8 cellular contexts compared by ENCODE assay signal in genomic region chr15:88465633-88466219, GRCh38. TPM values are rescaled to one million over a fixed set of nuclear protein-coding genes. Genes with fewer than 3 reads are reported as not detected.
DNase-seq lines count a peak whose midpoint lies in the region; ATAC-seq, FAIRE-seq and TF ChIP-seq lines count a peak whose summit lies in the region.

No MANE protein-coding gene starts in this region.

- CTCF ChIA-PET in AG04449 (lab: Yijun Ruan, JAX): interaction anchor here (1.2 to 3.3 kb wide), 2 partner anchors 11 to 190 kb away, joined by 3 to 29 read pairs; no protein-coding TSS in a partner anchor
- CTCF ChIA-PET in activated CD8-positive, alpha-beta T cell treated with anti-CD3 and anti-CD28 coated beads for 36 hours (lab: Charles Lee): interaction anchor here (1.3 to 3.5 kb wide), 3 partner anchors 10 to 439 kb away, joined by 3 to 17 read pairs (median 9); no protein-coding TSS in a partner anchor

- peak overlapping the region; percentile 92 for H3K4me3 Mint-ChIP-seq in HFFc6
- peak overlapping the region; percentile 90 for H3K4me3 Mint-ChIP-seq in activated CD8-positive, alpha-beta T cell treated with anti-CD3 and anti-CD28 coated beads for 36 hours

- H3K36me3 Mint-ChIP-seq in HFFc6 (ENCODE audit: low read depth): peaks cover 19% of the 10 kb centered on the region
- peaks cover 24% of the 10 kb centered on the region for H3K36me3 Mint-ChIP-seq in activated CD8-positive, alpha-beta T cell treated with anti-CD3 and anti-CD28 coated beads for 36 hours (ENCODE audit: low read depth)

- POLR2A ChIA-PET in AG04449 (lab: Yijun Ruan, JAX): interaction anchor here (0.6 kb wide), 1 partner anchor 219 kb away, joined by 3 read pairs; no protein-coding TSS in a partner anchor
- POLR2A ChIA-PET in activated CD8-positive, alpha-beta T cell treated with anti-CD3 and anti-CD28 coated beads for 36 hours (lab: Charles Lee): interaction anchor here (1.0 to 2.2 kb wide), 5 partner anchors 10 to 55 kb away, joined by 3 to 12 read pairs (median 3); no protein-coding TSS in a partner anchor

- H3K9me3 Mint-ChIP-seq in HFFc6: no peaks in the 10 kb centered on the region
- H3K9me3 Mint-ChIP-seq in activated CD8-positive, alpha-beta T cell treated with anti-CD3 and anti-CD28 coated beads for 36 hours: no peaks in the 10 kb centered on the region

- H3K27me3 Mint-ChIP-seq in HFFc6 (ENCODE audit: insufficient read depth): no peaks in the 10 kb centered on the region; the same call in 1 of the 2 replicates
- no peaks in the 10 kb centered on the region for H3K27me3 Mint-ChIP-seq in activated CD8-positive, alpha-beta T cell treated with anti-CD3 and anti-CD28 coated beads for 36 hours

- intact Hi-C loops in activated CD8-positive, alpha-beta T cell treated with anti-CD3 and anti-CD28 coated beads for 36 hours (cut with micrococcal nuclease): loop anchor here (5.0 kb wide), 1 partner anchor 157 kb away; the partner anchor contains the start of gene AEN

- dilution Hi-C loops in keratinocyte (cut with MboI; ENCODE audit: extremely low pct_ligation_motif_present, low sequenced_read_pairs): no loop called here

- FAIRE-seq in keratinocyte (lab: Jason Lieb, UNC): no peak

- H3K4me1 Mint-ChIP-seq in HFFc6 (ENCODE audit: low read depth): peaks cover 47% of the 10 kb centered on the region
- peaks cover 28% of the 10 kb centered on the region for H3K4me1 Mint-ChIP-seq in activated CD8-positive, alpha-beta T cell treated with anti-CD3 and anti-CD28 coated beads for 36 hours (ENCODE audit: low read depth)

- peaks cover 40% of the 10 kb centered on the region for H3K79me2 ChIP-seq in keratinocyte (ENCODE audit: control insufficient read depth, insufficient read depth, low read length)

- peaks cover 10 to 18% of the 10 kb centered on the region in 2 experiments for H3K36me3 ChIP-seq in keratinocyte (ENCODE audit: control insufficient read depth in 2 of 2, extremely low read depth in 1 of 2, insufficient read depth in 2 of 2, low read length in 2 of 2)

- peak overlapping the region; percentile 98 for H3K27ac ChIP-seq in keratinocyte (ENCODE audit: control insufficient read depth, insufficient read depth, low read length)

- TF ChIP-seq CTCF in AG04449 (IDR thresholded peaks at IDR 0.05; ENCODE audit: insufficient read depth, low read length, missing control alignments) (no peak), HFFc6 (IDR thresholded peaks at IDR 0.05) (no peak), keratinocyte (optimal IDR thresholded peaks at IDR 0.05 in 1 of 3, IDR thresholded peaks at IDR 0.05 in 1 of 3, conservative IDR thresholded peaks at IDR 0.05 in 1 of 3; ENCODE audit: extremely low read depth in 1 of 3, insufficient read depth in 2 of 3, low read length in 3 of 3) (no peak)
- TF ChIP-seq CTCF in activated CD8-positive, alpha-beta T cell treated with anti-CD3 and anti-CD28 coated beads for 36 hours (IDR thresholded peaks at IDR 0.05): no peak

- no peaks in the 10 kb centered on the region for H3K9me3 ChIP-seq in keratinocyte (ENCODE audit: control insufficient read depth, low read depth, low read length)

- H4K20me1 ChIP-seq in keratinocyte (ENCODE audit: control insufficient read depth, extremely low read depth, insufficient read depth, low read length): no peaks in the 10 kb centered on the region

- H3K4me3 ChIP-seq in AG04449 (ENCODE audit: low read depth, low read length) (no peak overlapping the region; the same call in 1 of the 2 replicates), keratinocyte (ENCODE audit: control insufficient read depth in 2 of 3, extremely low read depth in 1 of 3, insufficient read depth in 2 of 3, low read depth in 1 of 3, low read length in 3 of 3) (peak overlapping the region in 2 of 3 experiments; percentile 73 to 89)

- peaks cover 16% of the 10 kb centered on the region for H3K4me1 ChIP-seq in keratinocyte (ENCODE audit: control insufficient read depth, extremely low read depth, insufficient read depth, low read length)

- DNase-seq in AG04449 (ENCODE audit: low read depth, low spot score) (peak; percentile 17), HFFc6 (peak; percentile 73), keratinocyte (ENCODE audit: low read depth, low spot score) (no peak), anterior cingulate cortex (lab: John Stamatoyannopoulos, UW) (no peak), NCI-H1930 (lab: John Stamatoyannopoulos, UW) (no peak)
- DNase-seq in activated CD8-positive, alpha-beta T cell treated with anti-CD3 and anti-CD28 coated beads for 36 hours: peak; percentile 40

- no peak overlapping the region for H2AFZ ChIP-seq in keratinocyte (ENCODE audit: control insufficient read depth, low read length)

- peak overlapping the region; percentile 95 for H3K4me2 ChIP-seq in keratinocyte (ENCODE audit: control insufficient read depth, extremely low read depth, insufficient read depth, low read depth, low read length)

- H3K27ac Mint-ChIP-seq in HFFc6: peak overlapping the region; percentile 98
- H3K27ac Mint-ChIP-seq in activated CD8-positive, alpha-beta T cell treated with anti-CD3 and anti-CD28 coated beads for 36 hours: peak overlapping the region; percentile 99

- H3K9ac ChIP-seq in keratinocyte (ENCODE audit: control insufficient read depth, extremely low read depth, insufficient read depth, low read length): no peak overlapping the region

- no peaks in the 10 kb centered on the region for H3K27me3 ChIP-seq in keratinocyte (ENCODE audit: control insufficient read depth, extremely low read depth, insufficient read depth, low read length)

- ATAC-seq in activated CD8-positive, alpha-beta T cell treated with anti-CD3 and anti-CD28 coated beads for 36 hours: no peak
- ATAC-seq in GM18498 (IDR thresholded peaks at IDR 0.05; ENCODE audit: unreplicated experiment) (no peak), HG03457 (IDR thresholded peaks at IDR 0.05; ENCODE audit: unreplicated experiment) (no peak)

- H3K9me1 ChIP-seq in keratinocyte (ENCODE audit: control insufficient read depth, extremely low read depth, insufficient read depth, low read length): no peaks in the 10 kb centered on the region

RNA-seq across cellular contexts. Expression of gene MRPL46, which starts 1.5 kb away (rescaled TPM):
- total RNA-seq in HFFc6 (2021; fragmentation: NEBNext Ultra II Directional; extraction: Animal tissue kit (Norgen Biotek cat#: 25700)): 10 to 100 TPM; 27.3 to 31.3 (median 29.0) TPM
- total RNA-seq in activated CD8-positive, alpha-beta T cell treated with anti-CD3 and anti-CD28 coated beads for 36 hours: 10 to 100 TPM; 34.4 to 35.0 TPM
- 25.2 to 28.6 TPM (median 26.3 TPM) in 3 replicates for polyA plus RNA-seq in keratinocyte
- 19.4 TPM for polyA plus RNA-seq in keratinocyte (2011; ENCODE audit: low read depth)
- 17.5 and 26.4 TPM in 2 replicates for polyA plus RNA-seq in keratinocyte (2011; cell fraction: cytosol; rRNA removed)
- 19.5 and 22.6 TPM in 2 replicates for polyA plus RNA-seq in keratinocyte (2011; cell fraction: nucleus; rRNA removed)
- 16.1 and 24.2 TPM in 2 replicates for polyA plus RNA-seq in keratinocyte (2012; ENCODE audit: low replicate concordance)
- 4.6 to 5.9 TPM (median 5.1 TPM) in 3 replicates for polyA minus RNA-seq in keratinocyte
- polyA minus RNA-seq in keratinocyte (2011; cell fraction: cytosol; rRNA and poly(A)+ RNA removed): 8.2 TPM
- polyA minus RNA-seq in keratinocyte (2011; cell fraction: nucleus; rRNA and poly(A)+ RNA removed): 3.6 and 4.6 TPM in 2 replicates

RNA-seq across cellular contexts. Expression of gene MRPS11, which starts 1.8 kb away (rescaled TPM):
- 10 to 100 TPM; 63.4 to 75.9 (median 69.4) TPM for total RNA-seq in HFFc6 (2021; fragmentation: NEBNext Ultra II Directional; extraction: Animal tissue kit (Norgen Biotek cat#: 25700))
- 10 to 100 TPM; 54.3 to 55.4 TPM for total RNA-seq in activated CD8-positive, alpha-beta T cell treated with anti-CD3 and anti-CD28 coated beads for 36 hours
- polyA plus RNA-seq in keratinocyte: 60.9 to 74.2 TPM (median 64.3 TPM) in 3 replicates
- 19.4 TPM for polyA plus RNA-seq in keratinocyte (2011; ENCODE audit: low read depth)
- 58.3 and 75.2 TPM in 2 replicates for polyA plus RNA-seq in keratinocyte (2011; cell fraction: cytosol; rRNA removed)
- 35.0 and 47.2 TPM in 2 replicates for polyA plus RNA-seq in keratinocyte (2011; cell fraction: nucleus; rRNA removed)
- 24.0 and 53.5 TPM in 2 replicates for polyA plus RNA-seq in keratinocyte (2012; ENCODE audit: low replicate concordance)
- 20.4 to 33.3 TPM (median 28.2 TPM) in 3 replicates for polyA minus RNA-seq in keratinocyte
- polyA minus RNA-seq in keratinocyte (2011; cell fraction: cytosol; rRNA and poly(A)+ RNA removed): 36.6 TPM
- 8.9 and 16.1 TPM in 2 replicates for polyA minus RNA-seq in keratinocyte (2011; cell fraction: nucleus; rRNA and poly(A)+ RNA removed)

Comparison
In these comparisons a context has a peak if more than half of its experiments do, and no peak if none do; other contexts are left out.
1. DNase-seq: peak in AG04449 (single experiment), HFFc6 (single experiment) and activated CD8-positive, alpha-beta T cell treated with anti-CD3 and anti-CD28 coated beads for 36 hours (single experiment); none in keratinocyte (single experiment), anterior cingulate cortex (0 of 58) and NCI-H1930 (0 of 2).